Comparison of ENCODE assay signal across 1 cellular context in genomic region chr17:58337126-58337599, GRCh38.
A peak's percentile ranks its signal among the peaks of the same experiment; 100 is the strongest.
TF ChIP-seq lines count a peak whose summit lies in the region.

No MANE protein-coding gene starts in this region.

TF ChIP-seq in H1, 55 proteins besides CTCF, POLR2A, EP300 and RAD21:
- TF ChIP-seq POLR2AphosphoS5 (IDR thresholded peaks at IDR 0.05; ENCODE audit: low read depth, low read length) (peak; percentile 38; the same call in 1 of the 2 replicates), ATF3 (IDR thresholded peaks at IDR 0.05; ENCODE audit: insufficient read depth, low read depth, low read length) (no peak)
TF ChIP-seq in H1: peak in this region for 1.
